1 cellular context compared by ENCODE assay signal in genomic region chr5:74642543-74642863, GRCh38.
TF ChIP-seq lines count a peak whose summit lies in the region.

No MANE protein-coding gene starts in this region.

TF ChIP-seq in GM23338, 12 proteins besides CTCF, POLR2A, EP300 and RAD21 (continued from another document):
- TF ChIP-seq, protein P1, sequence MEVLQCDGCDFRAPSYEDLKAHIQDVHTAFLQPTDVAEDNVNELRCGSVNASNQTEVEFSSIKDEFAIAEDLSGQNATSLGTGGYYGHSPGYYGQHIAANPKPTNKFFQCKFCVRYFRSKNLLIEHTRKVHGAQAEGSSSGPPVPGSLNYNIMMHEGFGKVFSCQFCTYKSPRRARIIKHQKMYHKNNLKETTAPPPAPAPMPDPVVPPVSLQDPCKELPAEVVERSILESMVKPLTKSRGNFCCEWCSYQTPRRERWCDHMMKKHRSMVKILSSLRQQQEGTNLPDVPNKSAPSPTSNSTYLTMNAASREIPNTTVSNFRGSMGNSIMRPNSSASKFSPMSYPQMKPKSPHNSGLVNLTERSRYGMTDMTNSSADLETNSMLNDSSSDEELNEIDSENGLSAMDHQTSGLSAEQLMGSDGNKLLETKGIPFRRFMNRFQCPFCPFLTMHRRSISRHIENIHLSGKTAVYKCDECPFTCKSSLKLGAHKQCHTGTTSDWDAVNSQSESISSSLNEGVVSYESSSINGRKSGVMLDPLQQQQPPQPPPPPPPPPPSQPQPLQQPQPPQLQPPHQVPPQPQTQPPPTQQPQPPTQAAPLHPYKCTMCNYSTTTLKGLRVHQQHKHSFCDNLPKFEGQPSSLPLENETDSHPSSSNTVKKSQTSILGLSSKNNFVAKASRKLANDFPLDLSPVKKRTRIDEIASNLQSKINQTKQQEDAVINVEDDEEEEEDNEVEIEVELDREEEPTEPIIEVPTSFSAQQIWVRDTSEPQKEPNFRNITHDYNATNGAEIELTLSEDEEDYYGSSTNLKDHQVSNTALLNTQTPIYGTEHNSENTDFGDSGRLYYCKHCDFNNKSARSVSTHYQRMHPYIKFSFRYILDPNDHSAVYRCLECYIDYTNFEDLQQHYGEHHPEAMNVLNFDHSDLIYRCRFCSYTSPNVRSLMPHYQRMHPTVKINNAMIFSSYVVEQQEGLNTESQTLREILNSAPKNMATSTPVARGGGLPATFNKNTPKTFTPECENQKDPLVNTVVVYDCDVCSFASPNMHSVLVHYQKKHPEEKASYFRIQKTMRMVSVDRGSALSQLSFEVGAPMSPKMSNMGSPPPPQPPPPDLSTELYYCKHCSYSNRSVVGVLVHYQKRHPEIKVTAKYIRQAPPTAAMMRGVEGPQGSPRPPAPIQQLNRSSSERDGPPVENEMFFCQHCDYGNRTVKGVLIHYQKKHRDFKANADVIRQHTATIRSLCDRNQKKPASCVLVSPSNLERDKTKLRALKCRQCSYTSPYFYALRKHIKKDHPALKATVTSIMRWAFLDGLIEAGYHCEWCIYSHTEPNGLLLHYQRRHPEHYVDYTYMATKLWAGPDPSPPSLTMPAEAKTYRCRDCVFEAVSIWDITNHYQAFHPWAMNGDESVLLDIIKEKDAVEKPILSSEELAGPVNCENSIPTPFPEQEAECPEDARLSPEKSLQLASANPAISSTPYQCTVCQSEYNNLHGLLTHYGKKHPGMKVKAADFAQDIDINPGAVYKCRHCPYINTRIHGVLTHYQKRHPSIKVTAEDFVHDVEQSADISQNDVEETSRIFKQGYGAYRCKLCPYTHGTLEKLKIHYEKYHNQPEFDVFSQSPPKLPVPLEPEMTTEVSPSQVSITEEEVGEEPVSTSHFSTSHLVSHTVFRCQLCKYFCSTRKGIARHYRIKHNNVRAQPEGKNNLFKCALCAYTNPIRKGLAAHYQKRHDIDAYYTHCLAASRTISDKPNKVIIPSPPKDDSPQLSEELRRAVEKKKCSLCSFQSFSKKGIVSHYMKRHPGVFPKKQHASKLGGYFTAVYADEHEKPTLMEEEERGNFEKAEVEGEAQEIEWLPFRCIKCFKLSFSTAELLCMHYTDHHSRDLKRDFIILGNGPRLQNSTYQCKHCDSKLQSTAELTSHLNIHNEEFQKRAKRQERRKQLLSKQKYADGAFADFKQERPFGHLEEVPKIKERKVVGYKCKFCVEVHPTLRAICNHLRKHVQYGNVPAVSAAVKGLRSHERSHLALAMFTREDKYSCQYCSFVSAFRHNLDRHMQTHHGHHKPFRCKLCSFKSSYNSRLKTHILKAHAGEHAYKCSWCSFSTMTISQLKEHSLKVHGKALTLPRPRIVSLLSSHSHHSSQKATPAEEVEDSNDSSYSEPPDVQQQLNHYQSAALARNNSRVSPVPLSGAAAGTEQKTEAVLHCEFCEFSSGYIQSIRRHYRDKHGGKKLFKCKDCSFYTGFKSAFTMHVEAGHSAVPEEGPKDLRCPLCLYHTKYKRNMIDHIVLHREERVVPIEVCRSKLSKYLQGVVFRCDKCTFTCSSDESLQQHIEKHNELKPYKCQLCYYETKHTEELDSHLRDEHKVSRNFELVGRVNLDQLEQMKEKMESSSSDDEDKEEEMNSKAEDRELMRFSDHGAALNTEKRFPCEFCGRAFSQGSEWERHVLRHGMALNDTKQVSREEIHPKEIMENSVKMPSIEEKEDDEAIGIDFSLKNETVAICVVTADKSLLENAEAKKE (CRISPR knock-in tag; IDR thresholded peaks at IDR 0.05): no peak
- TF ChIP-seq ETS1 (IDR thresholded peaks at IDR 0.05): no peak
- no peak for TF ChIP-seq POLR2AphosphoS5 (IDR thresholded peaks at IDR 0.05; ENCODE audit: low read depth)
- TF ChIP-seq, protein P2, sequence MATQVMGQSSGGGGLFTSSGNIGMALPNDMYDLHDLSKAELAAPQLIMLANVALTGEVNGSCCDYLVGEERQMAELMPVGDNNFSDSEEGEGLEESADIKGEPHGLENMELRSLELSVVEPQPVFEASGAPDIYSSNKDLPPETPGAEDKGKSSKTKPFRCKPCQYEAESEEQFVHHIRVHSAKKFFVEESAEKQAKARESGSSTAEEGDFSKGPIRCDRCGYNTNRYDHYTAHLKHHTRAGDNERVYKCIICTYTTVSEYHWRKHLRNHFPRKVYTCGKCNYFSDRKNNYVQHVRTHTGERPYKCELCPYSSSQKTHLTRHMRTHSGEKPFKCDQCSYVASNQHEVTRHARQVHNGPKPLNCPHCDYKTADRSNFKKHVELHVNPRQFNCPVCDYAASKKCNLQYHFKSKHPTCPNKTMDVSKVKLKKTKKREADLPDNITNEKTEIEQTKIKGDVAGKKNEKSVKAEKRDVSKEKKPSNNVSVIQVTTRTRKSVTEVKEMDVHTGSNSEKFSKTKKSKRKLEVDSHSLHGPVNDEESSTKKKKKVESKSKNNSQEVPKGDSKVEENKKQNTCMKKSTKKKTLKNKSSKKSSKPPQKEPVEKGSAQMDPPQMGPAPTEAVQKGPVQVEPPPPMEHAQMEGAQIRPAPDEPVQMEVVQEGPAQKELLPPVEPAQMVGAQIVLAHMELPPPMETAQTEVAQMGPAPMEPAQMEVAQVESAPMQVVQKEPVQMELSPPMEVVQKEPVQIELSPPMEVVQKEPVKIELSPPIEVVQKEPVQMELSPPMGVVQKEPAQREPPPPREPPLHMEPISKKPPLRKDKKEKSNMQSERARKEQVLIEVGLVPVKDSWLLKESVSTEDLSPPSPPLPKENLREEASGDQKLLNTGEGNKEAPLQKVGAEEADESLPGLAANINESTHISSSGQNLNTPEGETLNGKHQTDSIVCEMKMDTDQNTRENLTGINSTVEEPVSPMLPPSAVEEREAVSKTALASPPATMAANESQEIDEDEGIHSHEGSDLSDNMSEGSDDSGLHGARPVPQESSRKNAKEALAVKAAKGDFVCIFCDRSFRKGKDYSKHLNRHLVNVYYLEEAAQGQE (IDR thresholded peaks at IDR 0.05; ENCODE audit: unreplicated experiment): no peak
- no peak for TF ChIP-seq NANOG (IDR thresholded peaks at IDR 0.05; ENCODE audit: borderline replicate concordance)
- no peak for TF ChIP-seq STAT1 (IDR thresholded peaks at IDR 0.05; ENCODE audit: unreplicated experiment)
- TF ChIP-seq ZNF331 (CRISPR knock-in tag; IDR thresholded peaks at IDR 0.05; ENCODE audit: low read depth): no peak
- no peak for TF ChIP-seq CREB1 (CRISPR knock-in tag; IDR thresholded peaks at IDR 0.05; ENCODE audit: low read depth)
- no peak for TF ChIP-seq JUNB (IDR thresholded peaks at IDR 0.05; ENCODE audit: unreplicated experiment)
- TF ChIP-seq ZNF114 (CRISPR knock-in tag; IDR thresholded peaks at IDR 0.05): no peak
- no peak for TF ChIP-seq EZH2phosphoT487 (IDR thresholded peaks at IDR 0.05; ENCODE audit: unreplicated experiment)
